ENCODE assay signal across 10 cellular contexts in genomic region chr10:62248465-62248864, GRCh38. TPM values are rescaled to one million over a fixed set of nuclear protein-coding genes. Genes with fewer than 3 reads are reported as not detected.
A peak's percentile ranks its signal among the peaks of the same experiment; 100 is the strongest.
DNase-seq lines count a peak whose midpoint lies in the region; ATAC-seq and TF ChIP-seq lines count a peak whose summit lies in the region.
"Had no signal": no experiment of that assay in that cellular context is flagged by ENCODE, and none has a peak within 500 bp of the region (broad histone marks: within the 10 kb centered on the region; RNA-seq: fewer than 3 reads in every experiment).

No MANE protein-coding gene starts in this region.

- no peak overlapping the region for H3K4me3 ChIP-seq in fibroblast of villous mesenchyme (ENCODE audit: low read depth, low read length)
- H3K4me3 ChIP-seq: HAP-1 had no signal

- POLR2A ChIA-PET in RWPE1 (lab: Yijun Ruan, JAX; ENCODE audit: low non-redundant PET) = no interaction called here

- TF ChIP-seq CTCF in GM12872 (IDR thresholded peaks at IDR 0.05; ENCODE audit: insufficient read depth, low read depth, low read length) (0 out of 3 replicates have a peak, but pooled peaks have one; percentile 17), RWPE1 (conservative IDR thresholded peaks at IDR 0.05; ENCODE audit: low read depth) (peak; percentile 52), fibroblast of villous mesenchyme (IDR thresholded peaks at IDR 0.05; ENCODE audit: insufficient read depth, low read depth, low read length) (peak; percentile 24), endothelial cell (IDR thresholded peaks at IDR 0.05; ENCODE audit: unreplicated experiment) (no peak)

- CTCF ChIA-PET in RWPE1 (lab: Yijun Ruan, JAX) = no interaction called here

- no peak overlapping the region for H3K27ac Mint-ChIP-seq in endothelial cell (ENCODE audit: unreplicated experiment)

- in situ Hi-C loops in ACHN (cut with HindIII; ENCODE audit: low pct_ligation_motif_present, low pct_unique_long_range_greater_than_20kb, low sequenced_read_pairs) = no loop called here

- H3K4me1 Mint-ChIP-seq in endothelial cell (ENCODE audit: unreplicated experiment) = no peaks in the 10 kb centered on the region

- no peaks in the 10 kb centered on the region for H3K27me3 Mint-ChIP-seq in endothelial cell (ENCODE audit: unreplicated experiment)

- DNase-seq in ACHN = peak; percentile 34
- no peak for DNase-seq in RWPE1 (ENCODE audit: low spot score)
- DNase-seq in fibroblast of villous mesenchyme (ENCODE audit: low read depth) = no peak
- DNase-seq in endothelial cell (ENCODE audit: low spot score) = no peak
- no peak for DNase-seq in retina
- DNase-seq: effector memory CD4-positive, alpha-beta T cell had no signal

- no peak overlapping the region for H3K4me3 Mint-ChIP-seq in endothelial cell (ENCODE audit: unreplicated experiment)

- ATAC-seq in HG02981 (IDR thresholded peaks at IDR 0.05; ENCODE audit: unreplicated experiment) (no peak), HG03342 (IDR thresholded peaks at IDR 0.05; ENCODE audit: unreplicated experiment) (no peak)

- no peak overlapping the region for H3K27ac ChIP-seq in RWPE1

- H3K36me3 Mint-ChIP-seq in endothelial cell (ENCODE audit: low read depth, unreplicated experiment) = no peaks in the 10 kb centered on the region

- H3K9me3 Mint-ChIP-seq in endothelial cell (ENCODE audit: unreplicated experiment) = no peaks in the 10 kb centered on the region

RNA-seq across cellular contexts. Expression of gene RTKN2, which starts 20.2 kb away (rescaled TPM):
- total RNA-seq in fibroblast of villous mesenchyme (8.7 and 15.1 TPM in 2 replicates), endothelial cell (ENCODE audit: unreplicated experiment) (1.7 TPM)
